16 cellular contexts compared by ENCODE assay signal in genomic region chr21:32415451-32415850, GRCh38. TPM values are rescaled to one million over a fixed set of nuclear protein-coding genes. Genes with fewer than 3 reads are reported as not detected.
DNase-seq lines count a peak whose midpoint lies in the region; FAIRE-seq and TF ChIP-seq lines count a peak whose summit lies in the region.
"Had no signal": no experiment of that assay in that cellular context is flagged by ENCODE, and none has a peak within 500 bp of the region (broad histone marks: within the 10 kb centered on the region; RNA-seq: fewer than 3 reads in every experiment).

No MANE protein-coding gene starts in this region.

- H3K9me3 Mint-ChIP-seq in glutamatergic neuron (ENCODE audit: unreplicated experiment) = peaks cover 8% of the 10 kb centered on the region
- no peaks in the 10 kb centered on the region for H3K9me3 Mint-ChIP-seq in CD14-positive monocyte
- H3K9me3 Mint-ChIP-seq: naive thymus-derived CD8-positive, alpha-beta T cell had no signal

- TF ChIP-seq EP300 in stomach (IDR thresholded peaks at IDR 0.05) = no peak

- no peak for TF ChIP-seq POLR2A in stomach (IDR thresholded peaks at IDR 0.05)

- WGBS in stomach, 5 donors = 68 to 78% (median 76%) methylated on average over 8 of the region's 8 CpGs

- DNase-seq in NCI-H146 (lab: John Stamatoyannopoulos, UW) = peak; percentile 75
- DNase-seq in ascending aorta (ENCODE audit: low spot score in 2 of 2) = no peak
- DNase-seq in glutamatergic neuron = peak; percentile 60
- DNase-seq in stomach = no peak
- no peak for DNase-seq in midbrain (lab: John Stamatoyannopoulos, UW)
- no peak for DNase-seq in GM19239 (ENCODE audit: insufficient read length, low spot score)
- no peak for DNase-seq in NCI-H2029 (lab: John Stamatoyannopoulos, UW)
- DNase-seq in CD14-positive monocyte (ENCODE audit: low spot score) = no peak
- DNase-seq: activated gamma-delta T cell; H7; naive thymus-derived CD8-positive, alpha-beta T cell; NCI-H1105; SHP77; T-helper 2 cell had no signal

- H3K27me3 Mint-ChIP-seq in glutamatergic neuron (ENCODE audit: unreplicated experiment) (peaks cover 14% of the 10 kb centered on the region), CD14-positive monocyte (ENCODE audit: low read depth in 3 of 3) (peaks cover 13 to 21% (median 15%) of the 10 kb centered on the region in 3 donors)
- H3K27me3 Mint-ChIP-seq: naive thymus-derived CD8-positive, alpha-beta T cell had no signal

- no peak for TF ChIP-seq CTCF in ascending aorta (IDR thresholded peaks at IDR 0.05)
- TF ChIP-seq CTCF in glutamatergic neuron (IDR thresholded peaks at IDR 0.05; ENCODE audit: partially characterized antibody, unreplicated experiment) = no peak
- TF ChIP-seq CTCF in stomach (IDR thresholded peaks at IDR 0.05) = no peak
- no peak for TF ChIP-seq CTCF in CD14-positive monocyte (IDR thresholded peaks at IDR 0.05)

- H3K27ac Mint-ChIP-seq in glutamatergic neuron (ENCODE audit: unreplicated experiment) (peak overlapping the region; percentile 76), CD14-positive monocyte (no peak overlapping the region)
- H3K27ac Mint-ChIP-seq: B cell, progenitor cell of endocrine pancreas had no signal

- FAIRE-seq in GM19239 (lab: Jason Lieb, UNC) = no peak

- H3K4me1 Mint-ChIP-seq in glutamatergic neuron (ENCODE audit: low read depth, unreplicated experiment) (peaks cover 28% of the 10 kb centered on the region), CD14-positive monocyte (peaks cover 17% of the 10 kb centered on the region)

- peaks cover 6 to 11% of the 10 kb centered on the region in 2 donors for H3K36me3 ChIP-seq in ascending aorta
- H3K36me3 ChIP-seq in stomach = peaks cover 0 to 11% (median 5%) of the 10 kb centered on the region in 4 donors

- H3K9me3 ChIP-seq in ascending aorta (no peaks in the 10 kb centered on the region), stomach (no peaks in the 10 kb centered on the region)

- intact Hi-C loops in ascending aorta (cut with DNase I) (no loop called here), stomach (cut with DNase I; ENCODE audit: low total_unique reads) (no loop called here), CD14-positive monocyte (cut with micrococcal nuclease) (no loop called here)

- H3K27me3 ChIP-seq in ascending aorta = no peaks in the 10 kb centered on the region
- peaks cover 0 to 4% (median 0%) of the 10 kb centered on the region in 3 donors for H3K27me3 ChIP-seq in stomach

- H3K36me3 Mint-ChIP-seq in glutamatergic neuron (ENCODE audit: unreplicated experiment) (no peaks in the 10 kb centered on the region), CD14-positive monocyte (peaks cover 0 to 3% of the 10 kb centered on the region in 2 donors)

- H3K4me1 ChIP-seq in ascending aorta (peaks cover 0 to 28% of the 10 kb centered on the region in 2 donors), stomach (peaks cover 21 to 65% (median 51%) of the 10 kb centered on the region in 4 donors)

- H3K27ac ChIP-seq in ascending aorta = peak overlapping the region; percentile 99 to 100
- H3K27ac ChIP-seq in stomach = peak overlapping the region in 4 of 5 donors; percentile 96 to 100 (median 100)

- H3K4me3 ChIP-seq in ascending aorta = peak overlapping the region; percentile 29 to 87
- H3K4me3 ChIP-seq in stomach = peak overlapping the region in 2 of 4 donors; percentile 71 to 72

- H3K4me3 Mint-ChIP-seq in glutamatergic neuron (ENCODE audit: unreplicated experiment) (peak overlapping the region; percentile 76), CD14-positive monocyte (no peak overlapping the region)
- H3K4me3 Mint-ChIP-seq: B cell had no signal

RNA-seq across cellular contexts. Expression of gene EVA1C, which starts 2.9 kb away (rescaled TPM):
- total RNA-seq in ascending aorta = 147 TPM
- total RNA-seq in glutamatergic neuron (ENCODE audit: unreplicated experiment) = 2.5 TPM
- total RNA-seq in stomach = 100 to 1,000 TPM in 1 of 5 donors, 10 to 100 TPM in 4; 10.6 to 142 (median 48.7) TPM
- 10 to 100 TPM; 18.2 to 39.1 (median 33.6) TPM for polyA plus RNA-seq in stomach
- under 1 TPM; 0.37 to 0.63 TPM for polyA plus RNA-seq in CD14-positive monocyte
- total RNA-seq: progenitor cell of endocrine pancreas had no signal

RNA-seq across cellular contexts. Expression of gene URB1, which starts 22.6 kb away (rescaled TPM):
- total RNA-seq in ascending aorta = 35.4 TPM
- total RNA-seq in glutamatergic neuron (ENCODE audit: unreplicated experiment) = 15.5 TPM
- total RNA-seq in stomach = 10 to 100 TPM in 4 of 5 donors, 1 to 10 TPM in 1; 9.3 to 16.3 (median 15.4) TPM
- polyA plus RNA-seq in stomach = 1 to 10 TPM; 1.2 to 3.4 (median 1.9) TPM
- polyA plus RNA-seq in CD14-positive monocyte = under 1 TPM; 0.25 to 0.47 TPM

Comparison
In these comparisons a context has a peak if more than half of its experiments do, and no peak if none do; other contexts are left out.
1. DNase-seq: peak in NCI-H146 (single experiment) and glutamatergic neuron (single experiment); none in ascending aorta (0 of 2), stomach (single experiment), midbrain (single experiment), GM19239 (single experiment), NCI-H2029 (single experiment) and CD14-positive monocyte (single experiment).